In the genomic region with DNA sequence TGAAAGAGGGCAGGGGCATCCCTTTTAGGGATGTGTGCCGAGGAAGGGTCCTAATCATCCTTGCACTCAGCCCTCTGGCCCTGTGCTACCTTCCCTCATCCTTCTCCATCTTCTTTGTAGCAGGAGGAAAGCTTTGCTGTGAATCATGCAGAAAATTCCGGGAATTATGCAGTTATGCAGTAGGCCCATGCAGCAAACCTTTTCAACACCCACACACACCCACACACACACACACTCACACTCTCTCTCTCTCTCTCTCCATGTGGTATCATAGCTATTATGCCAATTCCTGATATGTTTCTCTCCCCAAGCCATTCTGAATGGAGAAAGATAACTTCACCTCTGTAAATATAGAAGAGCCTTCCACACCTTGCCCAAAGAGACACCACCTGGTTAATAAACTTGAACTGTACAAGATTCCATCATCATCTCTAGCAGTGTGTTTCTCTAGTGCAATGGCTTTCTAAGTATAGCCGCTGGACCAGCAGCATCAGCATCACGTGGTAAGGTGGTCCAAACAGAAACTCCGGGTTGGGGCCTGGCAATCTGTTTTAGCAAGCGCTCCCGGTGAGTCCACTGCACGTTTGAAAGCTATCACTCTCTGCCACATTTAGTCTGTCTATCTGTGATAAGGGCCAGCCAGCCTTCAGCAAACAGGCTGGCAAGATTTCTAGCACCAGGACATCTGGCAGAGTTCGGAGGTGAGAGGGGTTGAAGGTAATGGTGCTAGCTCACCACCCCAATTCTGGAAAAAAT, we compare ENCODE assay signal across 22 cellular contexts.
"Had no signal": no experiment of that assay in that cellular context is flagged by ENCODE, and none has a peak within 500 bp of the region (broad histone marks: within the 10 kb centered on the region; RNA-seq: fewer than 3 reads in every experiment).

No MANE protein-coding gene starts in this region.

- ATAC-seq: activated CD4-positive, CD25-positive, alpha-beta regulatory T cell treated with anti-CD3 and anti-CD28 coated beads, Interleukin-2, amount 50 U/mL, for 24 hours; activated CD8-positive, alpha-beta T cell treated with anti-CD3 and anti-CD28 coated beads, Interleukin-2, amount 10 ng/mL, durations not matched to agents 7 days and 5 days; body of pancreas; lower lobe of right lung; right cardiac atrium; upper lobe of right lung had no signal

- H3K27ac ChIP-seq: body of pancreas, cardiac muscle cell, lower lobe of right lung, parathyroid adenoma, thyroid gland, upper lobe of right lung, VCaP had no signal

- H3K4me3 ChIP-seq: body of pancreas, cardiac muscle cell, lower lobe of right lung, thyroid gland, upper lobe of right lung had no signal

- H2AFZ ChIP-seq: parathyroid adenoma had no signal

- H3K4me1 ChIP-seq: parathyroid adenoma, upper lobe of right lung had no signal

- H3K9me3 ChIP-seq: body of pancreas, lower lobe of right lung, thyroid gland, upper lobe of right lung had no signal

- H3K36me3 ChIP-seq: cardiac muscle cell, thyroid gland had no signal

- DNase-seq: activated CD4-positive, alpha-beta T cell treated with anti-CD3 and anti-CD28 coated beads, Interleukin-2, amount 50 U/mL, for 1 hour; activated CD8-positive, alpha-beta T cell treated with anti-CD3 and anti-CD28 coated beads, Interleukin-2, amount 10 ng/mL, durations not matched to agents 7 days and 5 days; activated naive CD8-positive, alpha-beta T cell treated with anti-CD3 and anti-CD28 coated beads, Interleukin-2, amount 10 ng/mL, durations not matched to agents 7 days and 5 days; amygdala; body of pancreas; cortex of kidney; endodermal cell; foreskin fibroblast; kidney; lower lobe of right lung; mesendoderm; naive B cell; right cardiac atrium; stimulated activated CD4-positive, alpha-beta T cell treated with anti-CD3 and anti-CD28 coated beads, Interleukin-12 subunit alpha, Interleukin-12 subunit beta, amount 100 ng/mL, for 4 hours; substantia nigra; T1000; thyroid gland; upper lobe of right lung had no signal

- H3K79me2 ChIP-seq: parathyroid adenoma had no signal

- H3K27me3 ChIP-seq: body of pancreas, cardiac muscle cell, thyroid gland, upper lobe of right lung had no signal
